ENCODE assay signal across 8 cellular contexts in the genomic region with DNA sequence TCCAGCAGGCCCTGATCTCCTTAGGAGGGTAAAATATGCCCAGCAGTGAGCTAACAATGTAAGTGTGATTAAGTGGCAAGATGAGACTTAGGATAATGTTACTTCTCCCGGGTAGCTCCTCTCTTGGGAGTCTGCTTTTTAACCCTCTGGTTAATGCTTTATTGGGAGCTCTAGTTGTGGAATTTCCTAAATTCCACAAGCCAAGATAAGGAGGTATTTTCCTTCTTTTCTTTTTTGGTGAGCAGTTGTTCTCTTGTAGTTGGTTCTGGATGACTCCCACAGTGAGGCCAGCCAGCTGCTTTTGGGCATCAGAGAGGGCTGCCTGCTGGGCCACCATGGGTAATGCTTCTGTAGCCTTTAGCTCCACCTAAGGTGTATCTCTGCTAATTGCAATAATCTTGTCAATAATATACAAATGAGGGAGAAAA. TPM values are rescaled to one million over a fixed set of nuclear protein-coding genes. Genes with fewer than 3 reads are reported as not detected.
DNase-seq lines count a peak whose midpoint lies in the region; ATAC-seq and TF ChIP-seq lines count a peak whose summit lies in the region.

No MANE protein-coding gene starts in this region.

- no peaks in the 10 kb centered on the region for H3K9me3 Mint-ChIP-seq in T-cell

- H3K9me2 ChIP-seq in DOHH2 (replicated peaks; ENCODE audit: control insufficient read depth, low read length): no peaks in the 10 kb centered on the region

- H3K4me3 Mint-ChIP-seq in T-cell: no peak overlapping the region

- peaks cover 12 to 15% (median 12%) of the 10 kb centered on the region in 3 donors for H3K4me1 Mint-ChIP-seq in T-cell

- no peaks in the 10 kb centered on the region for H3F3A ChIP-seq in DOHH2 (ENCODE audit: control insufficient read depth, insufficient read depth)

- H3K4me3 ChIP-seq in DOHH2 (ENCODE audit: low read length) (no peak overlapping the region), kidney epithelial cell (ENCODE audit: low read depth, low read length) (no peak overlapping the region)

- CTCF ChIA-PET in T-cell (lab: Charles Lee): interaction anchor here (0.8 to 1.5 kb wide), 6 partner anchors 14 to 296 kb away, joined by 3 to 18 read pairs (median 4); a partner anchor contains a TSS

- no peaks in the 10 kb centered on the region for H3K27me3 ChIP-seq in DOHH2 (ENCODE audit: control insufficient read depth, low read length)
- no peaks in the 10 kb centered on the region for H3K27me3 ChIP-seq in kidney epithelial cell (ENCODE audit: control insufficient read depth, insufficient read depth, low read length)

- H3K36me3 Mint-ChIP-seq in T-cell: no peaks in the 10 kb centered on the region

- ATAC-seq in HG02884 (IDR thresholded peaks at IDR 0.05; ENCODE audit: unreplicated experiment): peak; percentile 54
- ATAC-seq in T-cell (replicated peaks in 1 of 4): peak in 3 of 4 experiments; percentile 44 to 61 (median 57)
- ATAC-seq in HG03025 (IDR thresholded peaks at IDR 0.05; ENCODE audit: low FRiP score, unreplicated experiment): no peak

- no peak overlapping the region for H3K27ac ChIP-seq in DOHH2 (ENCODE audit: low read depth, low read length)

- no peaks in the 10 kb centered on the region for H3K79me2 ChIP-seq in DOHH2 (ENCODE audit: control insufficient read depth, low read length)

- H3K4me1 ChIP-seq in DOHH2 (ENCODE audit: control insufficient read depth, low read length): peaks cover 4% of the 10 kb centered on the region; the same call in 1 of the 2 replicates

- TF ChIP-seq CTCF in DOHH2 (IDR thresholded peaks at IDR 0.05; ENCODE audit: low read depth, low read length, poor library complexity, severe bottlenecking) (peak; percentile 19), kidney epithelial cell (IDR thresholded peaks at IDR 0.05; ENCODE audit: insufficient read depth, low read length, poor library complexity, severe bottlenecking) (peak; percentile 27)

- peak overlapping the region; percentile 76 to 86 for H3K27ac Mint-ChIP-seq in T-cell

- no peaks in the 10 kb centered on the region for H3K9me3 ChIP-seq in DOHH2 (ENCODE audit: control insufficient read depth, insufficient read depth, low read length)

- peaks cover 2 to 3% of the 10 kb centered on the region in 2 donors for H3K27me3 Mint-ChIP-seq in T-cell

- no peaks in the 10 kb centered on the region for H3K36me3 ChIP-seq in DOHH2 (ENCODE audit: control insufficient read depth, low read length)
- no peaks in the 10 kb centered on the region for H3K36me3 ChIP-seq in kidney epithelial cell (ENCODE audit: control insufficient read depth, insufficient read depth, low read length)

- H3K4me2 ChIP-seq in DOHH2 (ENCODE audit: low read length): no peak overlapping the region

- DNase-seq in T-cell (peak in 1 of 34 experiments; percentile 6), kidney epithelial cell (ENCODE audit: low read depth) (no peak), AML-193 (lab: John Stamatoyannopoulos, UW) (no peak), cerebellar nuclear complex (lab: John Stamatoyannopoulos, UW) (no peak)
- DNase-seq in NK-92 treated with Interleukin-12 subunit alpha and Interleukin-12 subunit beta, amount 100 ng/mL, for 24 hours (lab: John Stamatoyannopoulos, UW): no peak

- no peaks in the 10 kb centered on the region for H4K20me1 ChIP-seq in DOHH2 (ENCODE audit: control insufficient read depth, insufficient read depth, low read depth, low read length)

- POLR2A ChIA-PET in T-cell (lab: Charles Lee): no interaction called here

RNA-seq across cellular contexts. Expression of a gene that starts 19.3 kb away (rescaled TPM):
- 10 to 100 TPM; 29.8 to 48.6 (median 39.3) TPM for total RNA-seq in T-cell
- 14.1 and 16.2 TPM in 2 replicates for total RNA-seq in kidney epithelial cell

RNA-seq across cellular contexts. Expression of a gene that starts 36.2 kb away (rescaled TPM):
- 10 to 100 TPM; 25.8 to 40.0 (median 28.0) TPM for total RNA-seq in T-cell
- 40.1 and 43.0 TPM in 2 replicates for total RNA-seq in kidney epithelial cell

RNA-seq across cellular contexts. Expression of a gene that starts 39.4 kb away (rescaled TPM):
- total RNA-seq in T-cell: 1 to 10 TPM; 4.5 to 9.2 (median 5.8) TPM
- total RNA-seq in kidney epithelial cell: 4.2 and 7.6 TPM in 2 replicates
